Comparison of ENCODE assay signal across 1 cellular context in the genomic region with DNA sequence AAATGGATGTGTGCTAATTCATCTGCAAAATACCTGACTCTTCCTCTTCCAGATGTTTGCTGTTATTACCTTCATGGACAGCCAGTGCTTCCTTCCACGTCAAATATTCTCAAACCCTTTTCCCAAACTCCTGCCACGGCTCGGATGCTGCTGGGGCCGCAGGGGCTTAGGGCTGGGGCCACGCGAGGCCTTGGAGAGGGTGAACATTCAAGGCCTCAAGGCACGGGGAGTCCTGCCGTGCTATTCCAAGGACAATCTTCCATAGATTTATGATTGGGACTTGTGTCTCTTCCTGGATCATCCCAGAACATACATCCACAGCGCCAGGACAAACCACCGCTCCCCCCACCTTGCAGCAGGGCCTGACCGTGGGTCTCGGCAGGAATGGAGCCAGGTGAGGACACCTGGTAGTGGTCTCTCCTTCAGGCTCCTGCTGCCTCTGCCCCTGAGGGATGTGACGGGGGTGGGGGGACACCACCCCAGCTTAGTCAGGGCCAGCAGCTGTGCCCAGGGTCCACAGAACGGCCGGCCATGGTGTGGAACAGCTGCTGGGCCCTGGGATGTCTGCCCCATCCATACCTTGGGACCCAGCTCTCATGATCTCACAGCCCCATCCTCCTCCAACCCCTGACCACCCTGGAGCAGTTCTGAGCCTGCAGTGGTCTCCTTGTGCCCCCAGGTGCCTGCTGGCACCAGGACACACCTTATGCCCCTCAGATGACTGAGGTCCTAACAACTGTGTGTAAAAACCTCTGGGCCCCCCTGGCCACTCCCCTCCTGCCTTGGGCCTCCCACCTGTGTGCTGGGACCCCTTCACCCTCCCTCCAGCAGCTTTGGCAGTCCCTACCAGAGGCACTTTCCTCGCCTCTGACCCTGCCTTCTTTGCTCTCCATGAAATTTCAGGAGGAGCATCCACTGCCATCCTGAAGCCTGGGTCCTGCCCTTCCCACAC.
TF ChIP-seq lines count a peak whose summit lies in the region.

No MANE protein-coding gene starts in this region.

TF ChIP-seq in HepG2, 621 proteins besides CTCF, POLR2A, EP300 and RAD21:
- no peak for TF ChIP-seq MIXL1 (CRISPR knock-in tag; IDR thresholded peaks at IDR 0.05)
- no peak for TF ChIP-seq TAF1 (CRISPR knock-in tag; IDR thresholded peaks at IDR 0.05)
- no peak for TF ChIP-seq U2AF1 (optimal IDR thresholded peaks at IDR 0.05; ENCODE audit: low read depth, low read length)
- TF ChIP-seq, protein P1, sequence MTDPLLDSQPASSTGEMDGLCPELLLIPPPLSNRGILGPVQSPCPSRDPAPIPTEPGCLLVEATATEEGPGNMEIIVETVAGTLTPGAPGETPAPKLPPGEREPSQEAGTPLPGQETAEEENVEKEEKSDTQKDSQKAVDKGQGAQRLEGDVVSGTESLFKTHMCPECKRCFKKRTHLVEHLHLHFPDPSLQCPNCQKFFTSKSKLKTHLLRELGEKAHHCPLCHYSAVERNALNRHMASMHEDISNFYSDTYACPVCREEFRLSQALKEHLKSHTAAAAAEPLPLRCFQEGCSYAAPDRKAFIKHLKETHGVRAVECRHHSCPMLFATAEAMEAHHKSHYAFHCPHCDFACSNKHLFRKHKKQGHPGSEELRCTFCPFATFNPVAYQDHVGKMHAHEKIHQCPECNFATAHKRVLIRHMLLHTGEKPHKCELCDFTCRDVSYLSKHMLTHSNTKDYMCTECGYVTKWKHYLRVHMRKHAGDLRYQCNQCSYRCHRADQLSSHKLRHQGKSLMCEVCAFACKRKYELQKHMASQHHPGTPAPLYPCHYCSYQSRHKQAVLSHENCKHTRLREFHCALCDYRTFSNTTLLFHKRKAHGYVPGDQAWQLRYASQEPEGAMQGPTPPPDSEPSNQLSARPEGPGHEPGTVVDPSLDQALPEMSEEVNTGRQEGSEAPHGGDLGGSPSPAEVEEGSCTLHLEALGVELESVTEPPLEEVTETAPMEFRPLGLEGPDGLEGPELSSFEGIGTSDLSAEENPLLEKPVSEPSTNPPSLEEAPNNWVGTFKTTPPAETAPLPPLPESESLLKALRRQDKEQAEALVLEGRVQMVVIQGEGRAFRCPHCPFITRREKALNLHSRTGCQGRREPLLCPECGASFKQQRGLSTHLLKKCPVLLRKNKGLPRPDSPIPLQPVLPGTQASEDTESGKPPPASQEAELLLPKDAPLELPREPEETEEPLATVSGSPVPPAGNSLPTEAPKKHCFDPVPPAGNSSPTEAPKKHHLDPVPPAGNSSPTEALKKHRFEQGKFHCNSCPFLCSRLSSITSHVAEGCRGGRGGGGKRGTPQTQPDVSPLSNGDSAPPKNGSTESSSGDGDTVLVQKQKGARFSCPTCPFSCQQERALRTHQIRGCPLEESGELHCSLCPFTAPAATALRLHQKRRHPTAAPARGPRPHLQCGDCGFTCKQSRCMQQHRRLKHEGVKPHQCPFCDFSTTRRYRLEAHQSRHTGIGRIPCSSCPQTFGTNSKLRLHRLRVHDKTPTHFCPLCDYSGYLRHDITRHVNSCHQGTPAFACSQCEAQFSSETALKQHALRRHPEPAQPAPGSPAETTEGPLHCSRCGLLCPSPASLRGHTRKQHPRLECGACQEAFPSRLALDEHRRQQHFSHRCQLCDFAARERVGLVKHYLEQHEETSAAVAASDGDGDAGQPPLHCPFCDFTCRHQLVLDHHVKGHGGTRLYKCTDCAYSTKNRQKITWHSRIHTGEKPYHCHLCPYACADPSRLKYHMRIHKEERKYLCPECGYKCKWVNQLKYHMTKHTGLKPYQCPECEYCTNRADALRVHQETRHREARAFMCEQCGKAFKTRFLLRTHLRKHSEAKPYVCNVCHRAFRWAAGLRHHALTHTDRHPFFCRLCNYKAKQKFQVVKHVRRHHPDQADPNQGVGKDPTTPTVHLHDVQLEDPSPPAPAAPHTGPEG (CRISPR knock-in tag; IDR thresholded peaks at IDR 0.05), result no peak
- no peak for TF ChIP-seq ZNF775 (CRISPR knock-in tag; IDR thresholded peaks at IDR 0.05; ENCODE audit: borderline replicate concordance)
- no peak for TF ChIP-seq NR2F6 (IDR thresholded peaks at IDR 0.05)
- no peak for TF ChIP-seq NR2F6 (CRISPR knock-in tag; IDR thresholded peaks at IDR 0.05)
- no peak for TF ChIP-seq ZNF703 (CRISPR knock-in tag; IDR thresholded peaks at IDR 0.05; ENCODE audit: borderline replicate concordance)
- TF ChIP-seq ZNF781 (CRISPR knock-in tag; IDR thresholded peaks at IDR 0.05; ENCODE audit: borderline replicate concordance, not compliant biosample characterization), result no peak
- no peak for TF ChIP-seq HMGA1 (CRISPR knock-in tag; conservative IDR thresholded peaks at IDR 0.05)
- no peak for TF ChIP-seq HNRNPH1 (optimal IDR thresholded peaks at IDR 0.05; ENCODE audit: low read depth, low read length)
- TF ChIP-seq, protein P2, sequence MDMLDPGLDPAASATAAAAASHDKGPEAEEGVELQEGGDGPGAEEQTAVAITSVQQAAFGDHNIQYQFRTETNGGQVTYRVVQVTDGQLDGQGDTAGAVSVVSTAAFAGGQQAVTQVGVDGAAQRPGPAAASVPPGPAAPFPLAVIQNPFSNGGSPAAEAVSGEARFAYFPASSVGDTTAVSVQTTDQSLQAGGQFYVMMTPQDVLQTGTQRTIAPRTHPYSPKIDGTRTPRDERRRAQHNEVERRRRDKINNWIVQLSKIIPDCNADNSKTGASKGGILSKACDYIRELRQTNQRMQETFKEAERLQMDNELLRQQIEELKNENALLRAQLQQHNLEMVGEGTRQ (IDR thresholded peaks at IDR 0.05; ENCODE audit: low read depth, low read length), result no peak
- TF ChIP-seq, protein P2 (CRISPR knock-in tag; IDR thresholded peaks at IDR 0.05; ENCODE audit: borderline replicate concordance), result no peak
- TF ChIP-seq ZIK1 (CRISPR knock-in tag; IDR thresholded peaks at IDR 0.05; ENCODE audit: borderline replicate concordance, low read depth), result no peak
- no peak for TF ChIP-seq MIER2 (CRISPR knock-in tag; IDR thresholded peaks at IDR 0.05)
- no peak for TF ChIP-seq JUND (CRISPR knock-in tag; IDR thresholded peaks at IDR 0.05)
- TF ChIP-seq ISL2 (CRISPR knock-in tag; IDR thresholded peaks at IDR 0.05), result no peak
- no peak for TF ChIP-seq ZNF556 (CRISPR knock-in tag; IDR thresholded peaks at IDR 0.05; ENCODE audit: borderline replicate concordance)
- TF ChIP-seq ZSCAN21 (CRISPR knock-in tag; IDR thresholded peaks at IDR 0.05; ENCODE audit: borderline replicate concordance), result no peak
